Comparison of ENCODE assay signal across 7 cellular contexts in genomic region chr9:131590907-131591844, GRCh38. TPM values are rescaled to one million over a fixed set of nuclear protein-coding genes. Genes with fewer than 3 reads are reported as not detected.
A peak's percentile ranks its signal among the peaks of the same experiment; 100 is the strongest.
DNase-seq lines count a peak whose midpoint lies in the region; ATAC-seq and TF ChIP-seq lines count a peak whose summit lies in the region.

No MANE protein-coding gene starts in this region.

- no peak overlapping the region for H3K4me3 ChIP-seq in heart left ventricle
- no peak overlapping the region for H3K4me3 ChIP-seq in retinal pigment epithelial cell (ENCODE audit: low read length)

- no peaks in the 10 kb centered on the region for H3K9me3 ChIP-seq in heart left ventricle

- no peak for TF ChIP-seq POLR2A in heart left ventricle (IDR thresholded peaks at IDR 0.05)

- in situ Hi-C loops in GM13976 (cut with MboI; ENCODE audit: low sequenced_read_pairs, unreplicated experiment) = loop anchor here (5.0 kb wide), 1 partner anchor 151 kb away; the partner anchor contains the start of gene RAPGEF1

- peak; percentile 72 for TF ChIP-seq CTCF in GM13976 (IDR thresholded peaks at IDR 0.05; ENCODE audit: borderline replicate concordance, control extremely low read depth, extremely low read depth, insufficient read depth, missing control alignments)
- peak; percentile 73 to 91 (median 83) for TF ChIP-seq CTCF in heart left ventricle (IDR thresholded peaks at IDR 0.05)
- TF ChIP-seq CTCF in retinal pigment epithelial cell (conservative IDR thresholded peaks at IDR 0.05; ENCODE audit: low read depth, low read length) = peak; percentile 83

- peaks cover 0 to 88% (median 83%) of the 10 kb centered on the region in 9 donors for H3K36me3 ChIP-seq in heart left ventricle

- peak overlapping the region in 1 of 12 donors; percentile 6 for H3K27ac ChIP-seq in heart left ventricle

- ATAC-seq in heart left ventricle = peak; percentile 83 to 92 (median 88)
- no peak for ATAC-seq in HG02642 (IDR thresholded peaks at IDR 0.05; ENCODE audit: poor library complexity, unreplicated experiment)

- H3K4me1 ChIP-seq in heart left ventricle = peaks cover 0 to 27% (median 0%) of the 10 kb centered on the region in 12 donors

- no peaks in the 10 kb centered on the region for H3K27me3 ChIP-seq in heart left ventricle

- 66 to 83% (median 72%) methylated on average over 16 to 21 of the region's 21 CpGs for WGBS in heart left ventricle, 4 donors

- intact Hi-C loops in heart left ventricle (cut with DNase I) = loop anchor here in 9 of 10 donors (1.0 to 2.0 kb wide), 3 partner anchors 148 to 150 kb away; partner anchors contain the start of gene RAPGEF1 (in 8 of the 9)

- DNase-seq in GM13976 (ENCODE audit: low spot score) (peak; percentile 88), NCI-H1092 (lab: John Stamatoyannopoulos, UW) (peak; percentile 47), T-helper 1 cell (peak; percentile 59 to 77 (median 66)), heart left ventricle (peak; percentile 73 to 90 (median 85)), retinal pigment epithelial cell (ENCODE audit: low read depth) (peak; percentile 21)
- peak; percentile 54 for DNase-seq in activated naive CD8-positive, alpha-beta T cell treated with anti-CD3 and anti-CD28 coated beads, Interleukin-2, amount 50 U/mL, for 16 hours (ENCODE audit: low read depth, low spot score)

RNA-seq across cellular contexts. Expression of gene PRRT1B, which starts 45.9 kb away (rescaled TPM):
- not detected for total RNA-seq in heart left ventricle
- not detected for polyA plus RNA-seq in heart left ventricle

Comparison
In these comparisons a context has a peak if more than half of its experiments do, and no peak if none do; other contexts are left out.
1. DNase-seq: peak in every context shown above with its lines; median percentile 88 in GM13976; 85 in heart left ventricle; 66 in T-helper 1 cell; 54 in activated naive CD8-positive, alpha-beta T cell treated with anti-CD3 and anti-CD28 coated beads, Interleukin-2, amount 50 U/mL, for 16 hours; 47 in NCI-H1092; 21 in retinal pigment epithelial cell.